Comparison of ENCODE assay signal across 18 cellular contexts in genomic region chr12:110965574-110965973, GRCh38. TPM values are rescaled to one million over a fixed set of nuclear protein-coding genes. Genes with fewer than 3 reads are reported as not detected.
A peak's percentile ranks its signal among the peaks of the same experiment; 100 is the strongest.
DNase-seq lines count a peak whose midpoint lies in the region; ATAC-seq, FAIRE-seq and TF ChIP-seq lines count a peak whose summit lies in the region.
"Had no signal": no experiment of that assay in that cellular context is flagged by ENCODE, and none has a peak within 500 bp of the region (broad histone marks: within the 10 kb centered on the region; RNA-seq: fewer than 3 reads in every experiment).

No MANE protein-coding gene starts in this region.

- peak; percentile 50 for DNase-seq in G401 (ENCODE audit: low spot score)
- DNase-seq in HT1080 (ENCODE audit: low read depth), result peak; percentile 5
- peak; percentile 45 for DNase-seq in islet precursor cell
- DNase-seq in urothelium cell line (ENCODE audit: low spot score), result no peak
- DNase-seq: CD8-positive, alpha-beta memory T cell; DMS153; HCEC 1CT; NCI-H1417 treated with DMSO at 0.1 percent for 48 hours; NCI-H2029; NCI-H510A treated with DMSO at 0.1 percent for 48 hours; PC-3; T-helper 1 cell had no signal

- no peak for FAIRE-seq in urothelium cell line (lab: Jason Lieb, UNC)

- peak overlapping the region; percentile 62 to 95 (median 91) for H3K27ac Mint-ChIP-seq in brain
- H3K27ac Mint-ChIP-seq: CD8-positive, alpha-beta memory T cell had no signal

- in situ Hi-C loops in G401 (cut with HindIII; ENCODE audit: low sequenced_read_pairs), result no loop called here

- ATAC-seq in HG02763 (IDR thresholded peaks at IDR 0.05; ENCODE audit: unreplicated experiment) (no peak), HG02981 (IDR thresholded peaks at IDR 0.05; ENCODE audit: unreplicated experiment) (no peak), HG03045 (IDR thresholded peaks at IDR 0.05; ENCODE audit: unreplicated experiment) (no peak)
- ATAC-seq: PC-3 had no signal

- H3K9me3 Mint-ChIP-seq in brain, result peaks cover under 1 to 16% (median 2%) of the 10 kb centered on the region in 5 experiments
- H3K9me3 Mint-ChIP-seq: CD8-positive, alpha-beta memory T cell had no signal

- no peaks in the 10 kb centered on the region for H3K36me3 Mint-ChIP-seq in brain

- H3K4me3 Mint-ChIP-seq in brain, result peak overlapping the region in 1 of 5 experiments; percentile 72
- H3K4me3 Mint-ChIP-seq: CD8-positive, alpha-beta memory T cell had no signal

- TF ChIP-seq CTCF in brain (conservative IDR thresholded peaks at IDR 0.05), result no peak

- H3K4me1 Mint-ChIP-seq in brain, result peaks cover 19% of the 10 kb centered on the region
- H3K4me1 Mint-ChIP-seq: CD8-positive, alpha-beta memory T cell had no signal

- peaks cover 10% of the 10 kb centered on the region for H3K27me3 Mint-ChIP-seq in brain

RNA-seq across cellular contexts. Expression of gene MYL2, which starts 45.2 kb away (rescaled TPM):
- not detected in 2 replicates for total RNA-seq in G401 (2014; rRNA removed; shearing (Covaris generic))
- not detected in 2 replicates for total RNA-seq in HT1080 (2014; rRNA removed; shearing (Covaris generic))
- 0.14 TPM in 1 of 2 replicates, not detected in the other for polyA plus RNA-seq in HT1080 (2015; cell fraction: cytosol; rRNA removed)
- 0.85 TPM in 1 of 2 replicates, not detected in the other for polyA plus RNA-seq in HT1080 (2015; cell fraction: nucleus; rRNA removed)
- not detected for polyA plus RNA-seq in brain (ENCODE audit: insufficient read depth, low read depth, low replicate concordance)
- total RNA-seq: CD8-positive, alpha-beta memory T cell; LHCN-M2; PC-3; SK-MEL-5 had no signal
- polyA plus RNA-seq: CD8-positive, alpha-beta memory T cell had no signal
